Comparison of ENCODE assay signal across 11 cellular contexts in genomic region chr4:128571747-128572146, GRCh38.
DNase-seq lines count a peak whose midpoint lies in the region; ATAC-seq and TF ChIP-seq lines count a peak whose summit lies in the region.
"Had no signal": no experiment of that assay in that cellular context is flagged by ENCODE, and none has a peak within 500 bp of the region (broad histone marks: within the 10 kb centered on the region; RNA-seq: fewer than 3 reads in every experiment).

No MANE protein-coding gene starts in this region.

- no peak overlapping the region for H2AK9ac ChIP-seq in IMR-90 (replicated peaks; ENCODE audit: low read depth, low read length, poor library complexity)

- no peaks in the 10 kb centered on the region for H4K20me1 ChIP-seq in IMR-90 (ENCODE audit: insufficient read depth, low read length)

- no peak overlapping the region for H2AFZ ChIP-seq in IMR-90 (replicated peaks; ENCODE audit: low read length, poor library complexity)

- TF ChIP-seq CTCF in IMR-90 (conservative IDR thresholded peaks at IDR 0.05; ENCODE audit: low read depth, low read length) (no peak), astrocyte of the spinal cord (IDR thresholded peaks at IDR 0.05; ENCODE audit: low read depth, low read length) (no peak), tibial artery (IDR thresholded peaks at IDR 0.05) (no peak), CD14-positive monocyte (IDR thresholded peaks at IDR 0.05) (no peak)
- TF ChIP-seq CTCF in CD4-positive, alpha-beta T cell (IDR thresholded peaks at IDR 0.05) = no peak

- H2BK20ac ChIP-seq in IMR-90 (ENCODE audit: low read depth, low read length) = no peak overlapping the region

- H4K91ac ChIP-seq in IMR-90 (ENCODE audit: insufficient read depth, low read depth, low read length) = no peak overlapping the region

- dilution Hi-C loops in IMR-90 (cut with HindIII; ENCODE audit: low sequenced_read_pairs, unreplicated experiment) = no loop called here

- no peak overlapping the region for H2AK5ac ChIP-seq in IMR-90 (ENCODE audit: low read depth, low read length)

- CTCF ChIA-PET in IMR-90 (lab: Yijun Ruan, JAX) = no interaction called here
- CTCF ChIA-PET in CD4-positive, alpha-beta T cell (lab: Charles Lee) = no interaction called here

- H3K18ac ChIP-seq in IMR-90 (ENCODE audit: low read depth, low read length) = no peak overlapping the region

- ATAC-seq in IMR-90 (ENCODE audit: low read depth) (peak; percentile 56), right cardiac atrium (peak; percentile 92 to 93)
- ATAC-seq in CD4-positive, alpha-beta T cell (ENCODE audit: poor library complexity) = no peak

- H3K4ac ChIP-seq in IMR-90 (ENCODE audit: low read depth, low read length) = no peak overlapping the region; the same call in 1 of the 2 replicates

- no peak overlapping the region for H3K27ac Mint-ChIP-seq in CD14-positive monocyte
- no peak overlapping the region for H3K27ac Mint-ChIP-seq in CD4-positive, alpha-beta T cell

- H3K14ac ChIP-seq in IMR-90 (replicated peaks; ENCODE audit: low read depth, low read length) = no peak overlapping the region

- no peak overlapping the region for H3K4me2 ChIP-seq in IMR-90 (ENCODE audit: low read depth, low read length)

- H3K27me3 ChIP-seq in IMR-90 (ENCODE audit: control insufficient read depth, insufficient read depth, low read length) (no peaks in the 10 kb centered on the region), right cardiac atrium (ENCODE audit: control insufficient read depth, insufficient read depth) (no peaks in the 10 kb centered on the region), tibial artery (no peaks in the 10 kb centered on the region)
- H3K27me3 ChIP-seq in CD4-positive, alpha-beta T cell (ENCODE audit: control insufficient read depth, insufficient read depth, low read length) = no peaks in the 10 kb centered on the region
- H3K27me3 ChIP-seq: neutrophil had no signal

- H3K27ac ChIP-seq in IMR-90 (ENCODE audit: insufficient read depth, low read length) = no peak overlapping the region
- H3K27ac ChIP-seq in right cardiac atrium (ENCODE audit: low read length) = no peak overlapping the region
- peak overlapping the region; percentile 42 to 52 for H3K27ac ChIP-seq in tibial artery
- H3K27ac ChIP-seq in CD4-positive, alpha-beta T cell (ENCODE audit: low read depth, low read length) = no peak overlapping the region
- H3K27ac ChIP-seq: neutrophil had no signal

- in situ Hi-C loops in IMR-90 (cut with MboI; ENCODE audit: low sequenced_read_pairs) = loop anchor here (10.0 to 25.0 kb wide), 3 partner anchors 233 to 384 kb away; partner anchors contain the start of gene JADE1
- in situ Hi-C loops in astrocyte of the spinal cord (cut with HindIII; ENCODE audit: low sequenced_read_pairs) = no loop called here

- H3K27me3 Mint-ChIP-seq in CD14-positive monocyte (ENCODE audit: low read depth in 3 of 3) = no peaks in the 10 kb centered on the region
- peaks cover 26% of the 10 kb centered on the region for H3K27me3 Mint-ChIP-seq in CD4-positive, alpha-beta T cell

- H3K36me3 ChIP-seq in IMR-90 (ENCODE audit: control insufficient read depth, insufficient read depth, low read length) (no peaks in the 10 kb centered on the region), tibial artery (no peaks in the 10 kb centered on the region)
- H3K36me3 ChIP-seq: neutrophil had no signal

- H3K9me3 ChIP-seq in IMR-90 (ENCODE audit: control insufficient read depth, insufficient read depth, low read length) (no peaks in the 10 kb centered on the region), right cardiac atrium (ENCODE audit: control insufficient read depth, low read length) (no peaks in the 10 kb centered on the region), tibial artery (no peaks in the 10 kb centered on the region)
- H3K9me3 ChIP-seq in CD4-positive, alpha-beta T cell (ENCODE audit: control insufficient read depth, low read length) = no peaks in the 10 kb centered on the region
- H3K9me3 ChIP-seq: neutrophil had no signal

- no peak overlapping the region for H3K9ac ChIP-seq in IMR-90 (ENCODE audit: low read depth, low read length)

- H3K4me1 Mint-ChIP-seq in CD14-positive monocyte = peaks cover 21% of the 10 kb centered on the region
- H3K4me1 Mint-ChIP-seq in CD4-positive, alpha-beta T cell (ENCODE audit: low read depth) = no peaks in the 10 kb centered on the region

- H3K23ac ChIP-seq in IMR-90 (ENCODE audit: low read depth, low read length) = no peak overlapping the region

- no peak overlapping the region for H3K56ac ChIP-seq in IMR-90 (ENCODE audit: extremely low read depth, insufficient read depth, low read length)

- peaks cover 0 to 2% (median 0%) of the 10 kb centered on the region in 7 donors for H3K9me3 Mint-ChIP-seq in CD14-positive monocyte
- no peaks in the 10 kb centered on the region for H3K9me3 Mint-ChIP-seq in CD4-positive, alpha-beta T cell

- peaks cover 4% of the 10 kb centered on the region for H3K9me1 ChIP-seq in IMR-90 (ENCODE audit: insufficient read depth, low read length)

- TF ChIP-seq RAD21 in IMR-90 (IDR thresholded peaks at IDR 0.05; ENCODE audit: low read length) = no peak

- POLR2A ChIA-PET in IMR-90 (lab: Charles Lee; ENCODE audit: unreplicated experiment) = no interaction called here
- POLR2A ChIA-PET in CD4-positive, alpha-beta T cell (lab: Charles Lee) = no interaction called here

- H4K5ac ChIP-seq in IMR-90 (ENCODE audit: low read depth, low read length) = no peak overlapping the region

- no peak overlapping the region for H2BK120ac ChIP-seq in IMR-90 (ENCODE audit: low read depth, low read length)

- intact Hi-C loops in IMR-90 (cut with micrococcal nuclease) = loop anchor here (5.0 kb wide), 5 partner anchors 54 to 291 kb away; partner anchors contain the start of gene PGRMC2
- intact Hi-C loops in right cardiac atrium (cut with DNase I) = loop anchor here in 1 of 4 donors (5.0 kb wide), 1 partner anchor 241 kb away; no protein-coding TSS in a partner anchor
- intact Hi-C loops in tibial artery (cut with DNase I; ENCODE audit: low total_unique reads) = no loop called here
- intact Hi-C loops in CD14-positive monocyte (cut with micrococcal nuclease) = no loop called here
- intact Hi-C loops in CD4-positive, alpha-beta T cell (cut with DNase I, micrococcal nuclease) = loop anchor here (5.0 to 10.0 kb wide), 4 partner anchors 233 to 377 kb away; partner anchors contain the start of gene JADE1 (in 1 of the 2)

- peak overlapping the region in 1 of 2 experiments; percentile 33; a peak in 1 of 4 replicates for H4K8ac ChIP-seq in IMR-90 (ENCODE audit: low read depth in 2 of 2, low read length in 2 of 2)

- no peak overlapping the region for H2BK15ac ChIP-seq in IMR-90 (ENCODE audit: low read depth, low read length)

- peaks cover 0 to 6% of the 10 kb centered on the region in 2 experiments; a peak in 1 of 4 replicates for H3K79me1 ChIP-seq in IMR-90 (ENCODE audit: low read depth in 1 of 2, low read length in 2 of 2)

- peak; percentile 96 for DNase-seq in IMR-90
- peak; percentile 95 for DNase-seq in astrocyte of the spinal cord (ENCODE audit: low read depth, low spot score)
- DNase-seq in right cardiac atrium = peak in 2 of 3 donors; percentile 53 to 70
- peak; percentile 74 to 75 for DNase-seq in tibial artery
- DNase-seq in CD14-positive monocyte (ENCODE audit: low spot score) = no peak
- DNase-seq in CD4-positive, alpha-beta T cell = no peak
- DNase-seq in activated CD4-positive, alpha-beta T cell treated with anti-CD3 and anti-CD28 coated beads for 48 hours = no peak
- DNase-seq in NCI-H2227 treated with DMSO at 0.1 percent for 48 hours (lab: John Stamatoyannopoulos, UW) = no peak
- DNase-seq: dorsolateral prefrontal cortex, NCI-H187 treated with DMSO at 0.1 percent for 48 hours had no signal

- peak overlapping the region; percentile 96 for H2BK5ac ChIP-seq in IMR-90 (ENCODE audit: low read depth, low read length, poor library complexity, severe bottlenecking)

- no TSS peak for BruUV-seq in IMR-90 (replicated peaks; lab: Mats Ljungman, UMichigan)

- no peaks in the 10 kb centered on the region for H3K36me3 Mint-ChIP-seq in CD14-positive monocyte
- no peaks in the 10 kb centered on the region for H3K36me3 Mint-ChIP-seq in CD4-positive, alpha-beta T cell (ENCODE audit: low read depth)

- no peak overlapping the region for H3K4me3 ChIP-seq in IMR-90 (ENCODE audit: insufficient read depth, low read depth, low read length)
- H3K4me3 ChIP-seq in astrocyte of the spinal cord (ENCODE audit: low read depth, low read length) = no peak overlapping the region
- no peak overlapping the region for H3K4me3 ChIP-seq in right cardiac atrium (ENCODE audit: low read length)
- no peak overlapping the region for H3K4me3 ChIP-seq in tibial artery
- H3K4me3 ChIP-seq: dorsolateral prefrontal cortex had no signal

- no peak overlapping the region for H3K4me3 Mint-ChIP-seq in CD14-positive monocyte
- H3K4me3 Mint-ChIP-seq in CD4-positive, alpha-beta T cell = no peak overlapping the region

- H3K4me1 ChIP-seq in IMR-90 (ENCODE audit: control insufficient read depth, insufficient read depth, low read length) = peaks cover 24% of the 10 kb centered on the region
- peaks cover 10% of the 10 kb centered on the region for H3K4me1 ChIP-seq in right cardiac atrium (ENCODE audit: control insufficient read depth, insufficient read depth, low read length)
- peaks cover 0 to 57% (median 30%) of the 10 kb centered on the region in 4 donors for H3K4me1 ChIP-seq in tibial artery

- TF ChIP-seq POLR2A in IMR-90 (IDR thresholded peaks at IDR 0.05; ENCODE audit: low read depth, low read length) = no peak

TF ChIP-seq in IMR-90, 13 proteins besides CTCF, POLR2A, EP300 and RAD21 (continues in another document):
- no peak for TF ChIP-seq RCOR1 (IDR thresholded peaks at IDR 0.05; ENCODE audit: insufficient replicate concordance, low read length)
- TF ChIP-seq FOS (IDR thresholded peaks at IDR 0.05; ENCODE audit: low read depth, low read length) = peak; percentile 73
- no peak for TF ChIP-seq MXI1 (IDR thresholded peaks at IDR 0.05; ENCODE audit: borderline replicate concordance, low read depth, low read length)
- TF ChIP-seq MAZ (IDR thresholded peaks at IDR 0.05; ENCODE audit: borderline replicate concordance, low read depth, low read length) = no peak
- peak; percentile 89 for TF ChIP-seq MAFK (IDR thresholded peaks at IDR 0.05; ENCODE audit: low read depth, low read length)
- no peak for TF ChIP-seq RFX5 (IDR thresholded peaks at IDR 0.05; ENCODE audit: low read depth, low read length)
- peak; percentile 27; the same call in 1 of the 2 replicates for TF ChIP-seq CEBPB (IDR thresholded peaks at IDR 0.05; ENCODE audit: low read depth, low read length)
- peak; percentile 48; the same call in 1 of the 2 replicates for TF ChIP-seq NFE2L2 (IDR thresholded peaks at IDR 0.05; ENCODE audit: low read depth, low read length)
- TF ChIP-seq CHD1 (IDR thresholded peaks at IDR 0.05; ENCODE audit: low read depth, low read length) = no peak
- no peak for TF ChIP-seq USF2 (IDR thresholded peaks at IDR 0.05; ENCODE audit: low read depth, low read length)

Comparison
In these comparisons a context has a peak if more than half of its experiments do, and no peak if none do; other contexts are left out.
1. DNase-seq: peak in IMR-90 (single experiment), astrocyte of the spinal cord (single experiment), right cardiac atrium (2 of 3) and tibial artery (2 of 2); none in CD14-positive monocyte (single experiment), CD4-positive, alpha-beta T cell (0 of 10), activated CD4-positive, alpha-beta T cell treated with anti-CD3 and anti-CD28 coated beads for 48 hours (single experiment) and NCI-H2227 treated with DMSO at 0.1 percent for 48 hours (single experiment).
2. H3K27ac ChIP-seq: peak in tibial artery (2 of 2); none in IMR-90 (single experiment), right cardiac atrium (single experiment) and CD4-positive, alpha-beta T cell (single experiment).
3. intact Hi-C loops: an anchor here in IMR-90 (5.0 kb wide) and CD4-positive, alpha-beta T cell (5.0 to 10.0 kb wide); none called in tibial artery and CD14-positive monocyte.